In the genomic region with DNA sequence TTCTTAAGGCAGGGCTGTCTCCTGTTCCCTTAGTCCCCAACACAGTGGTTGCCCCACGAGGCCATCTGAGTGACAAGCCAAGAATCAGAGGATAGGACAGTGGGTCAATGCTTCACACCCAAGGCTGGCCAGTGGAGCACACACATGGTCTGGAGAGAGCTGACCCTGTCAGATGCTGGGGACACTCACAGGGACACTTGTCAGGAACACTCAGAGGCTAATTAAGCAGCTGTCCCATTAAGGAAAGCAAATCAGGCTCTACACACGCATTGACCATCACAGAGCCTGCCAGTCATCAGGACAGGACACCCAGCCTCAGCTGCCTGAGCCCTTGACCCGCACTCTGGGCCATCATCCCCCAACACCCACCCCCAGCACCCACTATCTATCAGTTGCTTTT, we compare ENCODE assay signal across 17 cellular contexts. TPM values are rescaled to one million over a fixed set of nuclear protein-coding genes. Genes with fewer than 3 reads are reported as not detected.
DNase-seq lines count a peak whose midpoint lies in the region; ATAC-seq and TF ChIP-seq lines count a peak whose summit lies in the region.
"Had no signal": no experiment of that assay in that cellular context is flagged by ENCODE, and none has a peak within 500 bp of the region (broad histone marks: within the 10 kb centered on the region; RNA-seq: fewer than 3 reads in every experiment).

No MANE protein-coding gene starts in this region.

- H3K9me3 ChIP-seq in Karpas-422 (ENCODE audit: low read length) (no peaks in the 10 kb centered on the region), left lung (no peaks in the 10 kb centered on the region)
- H3K9me3 ChIP-seq: colonic mucosa, prostate gland had no signal

- no peaks in the 10 kb centered on the region for H3K27me3 ChIP-seq in Karpas-422 (ENCODE audit: low read length)
- no peaks in the 10 kb centered on the region for H3K27me3 ChIP-seq in left lung
- H3K27me3 ChIP-seq: colonic mucosa had no signal

- H3K4me2 ChIP-seq in Karpas-422 (ENCODE audit: low read depth, low read length, poor library complexity, severe bottlenecking) = peak overlapping the region; percentile 72

- no peaks in the 10 kb centered on the region for H3K36me3 Mint-ChIP-seq in activated CD4-positive, alpha-beta T cell treated with anti-CD3 and anti-CD28 coated beads for 36 hours (ENCODE audit: low read depth)
- no peaks in the 10 kb centered on the region for H3K36me3 Mint-ChIP-seq in central memory CD8-positive, alpha-beta T cell (ENCODE audit: insufficient read depth)
- no peaks in the 10 kb centered on the region for H3K36me3 Mint-ChIP-seq in progenitor cell of endocrine pancreas (ENCODE audit: insufficient read depth)

- peaks cover 77% of the 10 kb centered on the region for H3K79me2 ChIP-seq in Karpas-422 (ENCODE audit: low read length)

- DNase-seq in activated CD4-positive, alpha-beta T cell treated with anti-CD3 and anti-CD28 coated beads for 36 hours = no peak
- no peak for DNase-seq in activated CD4-positive, alpha-beta T cell treated with anti-CD3 and anti-CD28 coated beads, Interleukin-2, amount 50 U/mL, for 1 hour
- DNase-seq in Karpas-422 (peak; percentile 62), progenitor cell of endocrine pancreas (ENCODE audit: low spot score, unreplicated experiment) (no peak), left lung (no peak), DMS153 (lab: John Stamatoyannopoulos, UW) (no peak)
- DNase-seq in central memory CD8-positive, alpha-beta T cell (ENCODE audit: low spot score in 2 of 2) = no peak
- DNase-seq: activated CD8-positive, alpha-beta memory T cell treated with anti-CD3 and anti-CD28 coated beads for 24 hours; colonic mucosa; hippocampal formation; mammary epithelial cell; NCI-H2029; NCI-H446 treated with DMSO at 0.1 percent for 48 hours; NK-92 treated with Interleukin-12 subunit alpha and Interleukin-12 subunit beta, amount 100 ng/mL, for 24 hours; small intestine had no signal

- intact Hi-C loops in activated CD4-positive, alpha-beta T cell treated with anti-CD3 and anti-CD28 coated beads for 36 hours (cut with DNase I, micrococcal nuclease) = no loop called here
- intact Hi-C loops in left lung (cut with DNase I) = no loop called here

- peak overlapping the region; percentile 60 for H3K4me3 ChIP-seq in Karpas-422 (ENCODE audit: low read length)
- no peak overlapping the region for H3K4me3 ChIP-seq in left lung
- H3K4me3 ChIP-seq: colonic mucosa, prostate gland had no signal

- POLR2A ChIA-PET in activated CD4-positive, alpha-beta T cell treated with anti-CD3 and anti-CD28 coated beads for 36 hours (lab: Charles Lee) = no interaction called here

- peak overlapping the region; percentile 99 for H3K27ac ChIP-seq in Karpas-422 (ENCODE audit: low read length)
- H3K27ac ChIP-seq in left lung = no peak overlapping the region
- H3K27ac ChIP-seq: colonic mucosa had no signal

- H2AFZ ChIP-seq in Karpas-422 (ENCODE audit: low read length) = no peak overlapping the region

- peaks cover 17% of the 10 kb centered on the region for H3K4me1 Mint-ChIP-seq in activated CD4-positive, alpha-beta T cell treated with anti-CD3 and anti-CD28 coated beads for 36 hours
- H3K4me1 Mint-ChIP-seq in central memory CD8-positive, alpha-beta T cell = peaks cover 31% of the 10 kb centered on the region
- H3K4me1 Mint-ChIP-seq in progenitor cell of endocrine pancreas (ENCODE audit: low read depth) = no peaks in the 10 kb centered on the region

- H3K4me1 ChIP-seq in Karpas-422 (ENCODE audit: low read length) (peaks cover 100% of the 10 kb centered on the region), left lung (peaks cover 6 to 12% of the 10 kb centered on the region in 2 donors)
- H3K4me1 ChIP-seq: colonic mucosa, prostate gland had no signal

- peak overlapping the region; percentile 80 for H3K27ac Mint-ChIP-seq in activated CD4-positive, alpha-beta T cell treated with anti-CD3 and anti-CD28 coated beads for 36 hours
- peak overlapping the region; percentile 81 for H3K27ac Mint-ChIP-seq in central memory CD8-positive, alpha-beta T cell (ENCODE audit: low read depth)
- peak overlapping the region; percentile 80 for H3K27ac Mint-ChIP-seq in progenitor cell of endocrine pancreas

- no peaks in the 10 kb centered on the region for H3K9me3 Mint-ChIP-seq in activated CD4-positive, alpha-beta T cell treated with anti-CD3 and anti-CD28 coated beads for 36 hours (ENCODE audit: low read depth)
- no peaks in the 10 kb centered on the region for H3K9me3 Mint-ChIP-seq in central memory CD8-positive, alpha-beta T cell
- no peaks in the 10 kb centered on the region for H3K9me3 Mint-ChIP-seq in progenitor cell of endocrine pancreas (ENCODE audit: low read depth)

- no peaks in the 10 kb centered on the region for H4K20me1 ChIP-seq in Karpas-422 (ENCODE audit: insufficient read depth, low read depth, low read length)

- CTCF ChIA-PET in activated CD4-positive, alpha-beta T cell treated with anti-CD3 and anti-CD28 coated beads for 36 hours (lab: Charles Lee) = no interaction called here

- H3K4me3 Mint-ChIP-seq in activated CD4-positive, alpha-beta T cell treated with anti-CD3 and anti-CD28 coated beads for 36 hours = no peak overlapping the region
- H3K4me3 Mint-ChIP-seq in central memory CD8-positive, alpha-beta T cell = peak overlapping the region; percentile 57
- no peak overlapping the region for H3K4me3 Mint-ChIP-seq in progenitor cell of endocrine pancreas (ENCODE audit: low read depth)

- ATAC-seq in activated CD4-positive, alpha-beta T cell treated with anti-CD3 and anti-CD28 coated beads for 36 hours = no peak
- ATAC-seq in central memory CD8-positive, alpha-beta T cell (replicated peaks; ENCODE audit: extremely low read depth, poor library complexity, severe bottlenecking) = no peak
- no peak for ATAC-seq in left lung
- ATAC-seq in GM19023 (IDR thresholded peaks at IDR 0.05; ENCODE audit: unreplicated experiment) = no peak

- peak overlapping the region; percentile 73 for H3K9ac ChIP-seq in Karpas-422 (ENCODE audit: low read length)

- H3K27me3 Mint-ChIP-seq in activated CD4-positive, alpha-beta T cell treated with anti-CD3 and anti-CD28 coated beads for 36 hours = no peaks in the 10 kb centered on the region
- H3K27me3 Mint-ChIP-seq in central memory CD8-positive, alpha-beta T cell = no peaks in the 10 kb centered on the region
- H3K27me3 Mint-ChIP-seq in progenitor cell of endocrine pancreas = no peaks in the 10 kb centered on the region

- TF ChIP-seq CTCF in progenitor cell of endocrine pancreas (IDR thresholded peaks at IDR 0.05; ENCODE audit: unreplicated experiment) (no peak), left lung (IDR thresholded peaks at IDR 0.05) (no peak)

- H3K9me2 ChIP-seq in Karpas-422 (replicated peaks; ENCODE audit: insufficient read depth, low read length) = no peaks in the 10 kb centered on the region

- H3K36me3 ChIP-seq in Karpas-422 (ENCODE audit: insufficient read depth, low read length) (peaks cover 7% of the 10 kb centered on the region; the same call in 1 of the 2 replicates), left lung (no peaks in the 10 kb centered on the region)
- H3K36me3 ChIP-seq: colonic mucosa, prostate gland had no signal

RNA-seq across cellular contexts. Expression of gene GDPD5, which starts 18.2 kb away (rescaled TPM):
- 10 to 100 TPM; 16.8 to 22.0 TPM for total RNA-seq in activated CD4-positive, alpha-beta T cell treated with anti-CD3 and anti-CD28 coated beads for 36 hours
- total RNA-seq in Karpas-422 (2014; rRNA removed; shearing (Covaris generic); ENCODE audit: low replicate concordance) = 137 and 237 TPM in 2 replicates
- 32.4 and 33.1 TPM in 2 replicates for total RNA-seq in progenitor cell of endocrine pancreas
- 10 to 100 TPM; 10.5 to 15.5 TPM for total RNA-seq in left lung

RNA-seq across cellular contexts. Expression of gene SERPINH1, which starts 54.5 kb away (rescaled TPM):
- 10 to 100 TPM; 20.3 to 23.1 TPM for total RNA-seq in activated CD4-positive, alpha-beta T cell treated with anti-CD3 and anti-CD28 coated beads for 36 hours
- 10.5 and 16.1 TPM in 2 replicates for total RNA-seq in Karpas-422 (2014; rRNA removed; shearing (Covaris generic); ENCODE audit: low replicate concordance)
- total RNA-seq in progenitor cell of endocrine pancreas (223 and 234 TPM in 2 replicates), left lung (100 to 1,000 TPM; 358 to 516 TPM)
